Comparison of ENCODE assay signal across 8 cellular contexts in genomic region chr19:45613926-45614725, GRCh38. TPM values are rescaled to one million over a fixed set of nuclear protein-coding genes. Genes with fewer than 3 reads are reported as not detected.
A peak's percentile ranks its signal among the peaks of the same experiment; 100 is the strongest.
DNase-seq lines count a peak whose midpoint lies in the region; ATAC-seq, FAIRE-seq and TF ChIP-seq lines count a peak whose summit lies in the region.

No MANE protein-coding gene starts in this region.

- ATAC-seq in omental fat pad (ENCODE audit: low FRiP score), result peak; percentile 90

- intact Hi-C loops in CD4-positive, alpha-beta memory T cell (cut with micrococcal nuclease), result no loop called here
- intact Hi-C loops in kidney (cut with DNase I), result no loop called here

- FAIRE-seq in kidney (lab: Jason Lieb, UNC), result no peak

- in situ Hi-C loops in GM23248 (cut with MboI), result no loop called here

- H3K4me2 ChIP-seq in GM23248 (ENCODE audit: unreplicated experiment), result peak overlapping the region; percentile 43

- H3K4me1 ChIP-seq in CD4-positive, alpha-beta memory T cell (ENCODE audit: insufficient read depth, low read length), result peaks cover 7% of the 10 kb centered on the region
- peaks cover 12% of the 10 kb centered on the region for H3K4me1 ChIP-seq in GM23248 (ENCODE audit: insufficient read depth)
- no peaks in the 10 kb centered on the region for H3K4me1 ChIP-seq in kidney (ENCODE audit: control insufficient read depth in 1 of 2, insufficient read depth in 1 of 2, low read depth in 1 of 2, low read length in 2 of 2)

- no peaks in the 10 kb centered on the region for H4K20me1 ChIP-seq in GM23248 (ENCODE audit: insufficient read depth)

- CTCF ChIA-PET in CD4-positive, alpha-beta memory T cell (lab: Charles Lee; ENCODE audit: partially characterized antibody), result interaction anchor here (0.7 to 2.0 kb wide), 4 partner anchors 8 to 28 kb away, joined by 3 to 11 read pairs (median 5); no protein-coding TSS in a partner anchor

- DNase-seq in CD4-positive, alpha-beta memory T cell, result peak in 2 of 5 donors; percentile 19 to 50
- DNase-seq in GM23248 (peak; percentile 97), RPMI7951 (ENCODE audit: low read depth) (peak; percentile 90), dedifferentiated amniotic fluid mesenchymal stem cell (ENCODE audit: extremely low spot score) (peak; percentile 81), omental fat pad (ENCODE audit: low spot score) (no peak), SHP77 treated with DMSO at 0.1 percent for 48 hours (lab: John Stamatoyannopoulos, UW) (no peak), SKM-1 treated with dmso at 0.1 percent for 144 hours (lab: John Stamatoyannopoulos, UW; ENCODE audit: unreplicated experiment) (no peak), kidney (no peak)

- peaks cover 0 to 4% (median under 1%) of the 10 kb centered on the region in 8 donors for H3K9me3 Mint-ChIP-seq in CD4-positive, alpha-beta memory T cell

- H3K9me3 ChIP-seq in CD4-positive, alpha-beta memory T cell (ENCODE audit: control insufficient read depth in 1 of 2, low read length in 2 of 2), result no peaks in the 10 kb centered on the region
- H3K9me3 ChIP-seq in GM23248 (ENCODE audit: low read depth), result no peaks in the 10 kb centered on the region
- no peaks in the 10 kb centered on the region for H3K9me3 ChIP-seq in kidney (ENCODE audit: control insufficient read depth in 1 of 2, low read length in 2 of 2)

- H3K27ac ChIP-seq in CD4-positive, alpha-beta memory T cell (ENCODE audit: low read depth, low read length), result no peak overlapping the region
- H3K27ac ChIP-seq in GM23248 (peak overlapping the region; percentile 82), kidney (ENCODE audit: low read depth in 2 of 2, low read length in 2 of 2) (no peak overlapping the region)

- peaks cover 36 to 57% of the 10 kb centered on the region in 2 donors for H3K36me3 Mint-ChIP-seq in CD4-positive, alpha-beta memory T cell

- H3K4me3 Mint-ChIP-seq in CD4-positive, alpha-beta memory T cell, result no peak overlapping the region

- 33 to 39% methylated on average over 10 of the region's 10 CpGs for WGBS in GM23248 (ENCODE audit: low coverage in 1 of 2, low lambda C conversion rate in 2 of 2, missing lambda C conversion rate in 2 of 2), 2 experiments

- H3K79me2 ChIP-seq in GM23248 (ENCODE audit: insufficient read depth), result no peaks in the 10 kb centered on the region

- no peak for TF ChIP-seq CTCF in omental fat pad (IDR thresholded peaks at IDR 0.05)
- TF ChIP-seq CTCF in kidney (IDR thresholded peaks at IDR 0.05; ENCODE audit: borderline replicate concordance, extremely low read depth, insufficient read depth), result no peak

- H3K4me3 ChIP-seq in CD4-positive, alpha-beta memory T cell (ENCODE audit: low read length in 2 of 2), result no peak overlapping the region
- H3K4me3 ChIP-seq in GM23248 (no peak overlapping the region), kidney (ENCODE audit: low read length in 2 of 2) (no peak overlapping the region)

- H2AFZ ChIP-seq in GM23248, result 0 out of 2 replicates have a peak overlapping the region, but pooled peaks have one; percentile 12

- POLR2A ChIA-PET in CD4-positive, alpha-beta memory T cell (lab: Charles Lee; ENCODE audit: partially characterized antibody), result interaction anchor here (1.2 kb wide), 1 partner anchor 28 kb away, joined by 7 read pairs; no protein-coding TSS in a partner anchor

- H3K27me3 Mint-ChIP-seq in CD4-positive, alpha-beta memory T cell, result no peaks in the 10 kb centered on the region

- peaks cover 17% of the 10 kb centered on the region for H3F3A ChIP-seq in GM23248 (ENCODE audit: insufficient read depth)

- peak overlapping the region; percentile 53 for H3K9ac ChIP-seq in GM23248
- H3K9ac ChIP-seq in kidney (ENCODE audit: low read length in 2 of 2), result no peak overlapping the region

- H3K27me3 ChIP-seq in CD4-positive, alpha-beta memory T cell (ENCODE audit: insufficient read depth, low read length), result no peaks in the 10 kb centered on the region
- no peaks in the 10 kb centered on the region for H3K27me3 ChIP-seq in GM23248 (replicated peaks; ENCODE audit: insufficient read depth)

- H3K9me2 ChIP-seq in GM23248 (ENCODE audit: insufficient read depth), result no peaks in the 10 kb centered on the region

- peaks cover 17% of the 10 kb centered on the region for H3K36me3 ChIP-seq in CD4-positive, alpha-beta memory T cell (ENCODE audit: insufficient read depth, low read length)
- H3K36me3 ChIP-seq in GM23248 (ENCODE audit: low read depth) (0 out of 2 replicates have a peak, but pooled peaks cover 11% of the 10 kb centered on the region), kidney (ENCODE audit: control insufficient read depth in 1 of 2, insufficient read depth in 2 of 2, low read length in 2 of 2) (peaks cover 0 to 2% of the 10 kb centered on the region in 2 donors)

- peaks cover 6 to 14% (median 10%) of the 10 kb centered on the region in 4 donors for H3K4me1 Mint-ChIP-seq in CD4-positive, alpha-beta memory T cell

- H3K27ac Mint-ChIP-seq in CD4-positive, alpha-beta memory T cell, result peak overlapping the region; percentile 18 to 84 (median 63)

RNA-seq across cellular contexts. Expression of gene GPR4, which starts 12.1 kb away (rescaled TPM):
- not detected for total RNA-seq in CD4-positive, alpha-beta memory T cell
- polyA plus RNA-seq in CD4-positive, alpha-beta memory T cell, result not detected
- total RNA-seq in GM23248 (2014; rRNA removed; shearing (Covaris generic)), result 0.32 TPM in 1 of 2 replicates, not detected in the other
- polyA plus RNA-seq in GM23248 (2016; fragmentation: Nextera tagmentation; extraction: Ambion mirVana) (0.51 and 1.6 TPM in 2 replicates), kidney (ENCODE audit: insufficient read depth, low read depth, low replicate concordance) (6.8 TPM)
- total RNA-seq in RPMI7951 (2014; rRNA removed; shearing (Covaris generic)), result 0.10 TPM in 1 of 2 replicates, not detected in the other
- total RNA-seq in omental fat pad (10 to 100 TPM in 3 of 4 donors, 1 to 10 TPM in 1; 6.0 to 29.4 (median 12.0) TPM), kidney (9.7 TPM)

RNA-seq across cellular contexts. Expression of gene EML2, which starts 25.1 kb away (rescaled TPM):
- 10 to 100 TPM; 76.7 to 78.0 TPM for total RNA-seq in CD4-positive, alpha-beta memory T cell
- polyA plus RNA-seq in CD4-positive, alpha-beta memory T cell, result 10 to 100 TPM; 11.0 to 20.8 TPM
- total RNA-seq in GM23248 (2014; rRNA removed; shearing (Covaris generic)), result 24.4 and 27.5 TPM in 2 replicates
- polyA plus RNA-seq in GM23248 (2016; fragmentation: Nextera tagmentation; extraction: Ambion mirVana) (6.6 and 8.3 TPM in 2 replicates), kidney (ENCODE audit: insufficient read depth, low read depth, low replicate concordance) (36.6 TPM)
- 14.4 and 20.2 TPM in 2 replicates for total RNA-seq in RPMI7951 (2014; rRNA removed; shearing (Covaris generic))
- total RNA-seq in omental fat pad (10 to 100 TPM; 18.0 to 22.4 (median 19.9) TPM), kidney (93.8 TPM)

RNA-seq across cellular contexts. Expression of gene OPA3, which starts 29.5 kb away (rescaled TPM):
- total RNA-seq in CD4-positive, alpha-beta memory T cell, result 10 to 100 TPM in 1 of 2 experiments, 1 to 10 TPM in 1; 9.9 to 10.8 TPM
- 10 to 100 TPM in 1 of 2 donors, 1 to 10 TPM in 1; 4.4 to 12.9 TPM for polyA plus RNA-seq in CD4-positive, alpha-beta memory T cell
- 5.3 and 10.6 TPM in 2 replicates for total RNA-seq in GM23248 (2014; rRNA removed; shearing (Covaris generic))
- 11.8 and 11.9 TPM in 2 replicates for polyA plus RNA-seq in GM23248 (2016; fragmentation: Nextera tagmentation; extraction: Ambion mirVana)
- total RNA-seq in RPMI7951 (2014; rRNA removed; shearing (Covaris generic)), result 5.2 and 8.4 TPM in 2 replicates
- 10 to 100 TPM in 2 of 4 donors, 1 to 10 TPM in 2; 6.3 to 15.5 (median 11.1) TPM for total RNA-seq in omental fat pad
- total RNA-seq in kidney, result 19.1 TPM
- 8.1 TPM for polyA plus RNA-seq in kidney (ENCODE audit: insufficient read depth, low read depth, low replicate concordance)

RNA-seq across cellular contexts. Expression of gene GIPR, which starts 53.9 kb away (rescaled TPM):
- 1 to 10 TPM; 6.1 to 6.4 TPM for total RNA-seq in CD4-positive, alpha-beta memory T cell
- under 1 TPM in 1 of 2 donors, not detected in 1; 0.12 TPM for polyA plus RNA-seq in CD4-positive, alpha-beta memory T cell
- not detected in 2 replicates for total RNA-seq in GM23248 (2014; rRNA removed; shearing (Covaris generic))
- polyA plus RNA-seq in GM23248 (2016; fragmentation: Nextera tagmentation; extraction: Ambion mirVana) (not detected in 2 replicates), kidney (ENCODE audit: insufficient read depth, low read depth, low replicate concordance) (0.65 TPM)
- total RNA-seq in RPMI7951 (2014; rRNA removed; shearing (Covaris generic)), result not detected in 2 replicates
- total RNA-seq in omental fat pad (1 to 10 TPM; 1.1 to 8.7 (median 2.5) TPM), kidney (3.3 TPM)

Comparison
In these comparisons a context has a peak if more than half of its experiments do, and no peak if none do; other contexts are left out.
1. DNase-seq: peak in GM23248 (single experiment), RPMI7951 (single experiment) and dedifferentiated amniotic fluid mesenchymal stem cell (single experiment); none in omental fat pad (single experiment), SHP77 treated with DMSO at 0.1 percent for 48 hours (single experiment), SKM-1 treated with dmso at 0.1 percent for 144 hours (single experiment) and kidney (single experiment).